Comparison of ENCODE assay signal across 19 cellular contexts in the genomic region with DNA sequence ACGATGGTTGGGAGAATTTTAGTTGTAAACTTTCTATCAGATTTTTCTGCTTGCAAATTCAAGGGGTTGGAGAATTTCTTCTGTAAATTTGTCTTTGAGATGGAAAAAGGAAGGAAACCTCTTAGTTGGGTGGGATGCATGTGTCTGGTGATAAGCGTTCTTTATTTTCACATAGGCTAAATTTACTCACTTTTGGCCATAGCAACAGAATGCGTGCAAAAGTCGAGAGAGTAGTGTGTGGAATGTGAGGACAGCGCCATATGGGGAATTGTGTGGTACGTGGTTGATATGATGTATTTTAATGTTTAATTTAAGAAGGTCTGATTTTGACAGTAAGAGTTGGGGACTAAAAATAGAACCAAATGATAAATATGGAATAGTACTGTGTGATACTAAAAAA.
"Had no signal": no experiment of that assay in that cellular context is flagged by ENCODE, and none has a peak within 500 bp of the region (broad histone marks: within the 10 kb centered on the region; RNA-seq: fewer than 3 reads in every experiment).

No MANE protein-coding gene starts in this region.

- DNase-seq: heart left ventricle; kidney; left ventricle myocardium inferior; mesendoderm; mucosa of descending colon; naive thymus-derived CD4-positive, alpha-beta T cell; ovary; right lobe of liver; stimulated activated CD4-positive, alpha-beta T cell treated with anti-CD3 and anti-CD28 coated beads, Interleukin-1b, Interleukin-23, amount 100 ng/mL, for 48 hours; stimulated activated CD4-positive, alpha-beta T cell treated with anti-CD3 and anti-CD28 coated beads, Interleukin-2, amount 100 ng/mL, for 48 hours; stimulated activated naive B cell treated with anti-CD40 and anti-IgM and Interleukin-4, amounts not matched to agents 10 μg/mL and 1 μg/mL and 100 μg/mL, for 72 hours; stimulated activated naive CD8-positive, alpha-beta T cell treated with anti-CD3 and anti-CD28 coated beads, Interleukin-15, Interleukin-2, amounts not matched to agents 100 U/mL and 50 U/mL, for 24 hours; stomach; tibial artery; trophoblast cell; upper lobe of right lung had no signal

- H3K4me3 Mint-ChIP-seq: mesothelial cell of epicardium; naive thymus-derived CD4-positive, alpha-beta T cell; natural killer cell treated with Interleukin-12 subunit alpha and Interleukin-12 subunit beta and Interleukin-15 and Interleukin-18, amount 100 ng/mL, for 72 hours; stimulated activated naive B cell treated with anti-CD40 and anti-IgM and Interleukin-4, amounts not matched to agents 10 μg/mL and 1 μg/mL and 100 μg/mL, for 72 hours had no signal

- H3K27ac Mint-ChIP-seq: mesothelial cell of epicardium; naive thymus-derived CD4-positive, alpha-beta T cell; natural killer cell treated with Interleukin-12 subunit alpha and Interleukin-12 subunit beta and Interleukin-15 and Interleukin-18, amount 100 ng/mL, for 72 hours; progenitor cell of endocrine pancreas; stimulated activated naive B cell treated with anti-CD40 and anti-IgM and Interleukin-4, amounts not matched to agents 10 μg/mL and 1 μg/mL and 100 μg/mL, for 72 hours had no signal

- H3K9me3 Mint-ChIP-seq: mesothelial cell of epicardium; stimulated activated naive B cell treated with anti-CD40 and anti-IgM and Interleukin-4, amounts not matched to agents 10 μg/mL and 1 μg/mL and 100 μg/mL, for 72 hours had no signal

- H3K36me3 Mint-ChIP-seq: mesothelial cell of epicardium; stimulated activated naive B cell treated with anti-CD40 and anti-IgM and Interleukin-4, amounts not matched to agents 10 μg/mL and 1 μg/mL and 100 μg/mL, for 72 hours had no signal

- H3K27me3 Mint-ChIP-seq: naive thymus-derived CD4-positive, alpha-beta T cell; natural killer cell treated with Interleukin-12 subunit alpha and Interleukin-12 subunit beta and Interleukin-15 and Interleukin-18, amount 100 ng/mL, for 72 hours; progenitor cell of endocrine pancreas; stimulated activated naive B cell treated with anti-CD40 and anti-IgM and Interleukin-4, amounts not matched to agents 10 μg/mL and 1 μg/mL and 100 μg/mL, for 72 hours had no signal

- H3K4me1 Mint-ChIP-seq: mesothelial cell of epicardium; naive thymus-derived CD4-positive, alpha-beta T cell; stimulated activated naive B cell treated with anti-CD40 and anti-IgM and Interleukin-4, amounts not matched to agents 10 μg/mL and 1 μg/mL and 100 μg/mL, for 72 hours had no signal
